Comparison of ENCODE assay signal across 11 cellular contexts in genomic region chr12:4664111-4664510, GRCh38. TPM values are rescaled to one million over a fixed set of nuclear protein-coding genes. Genes with fewer than 3 reads are reported as not detected.
DNase-seq lines count a peak whose midpoint lies in the region; ATAC-seq and TF ChIP-seq lines count a peak whose summit lies in the region.
"Had no signal": no experiment of that assay in that cellular context is flagged by ENCODE, and none has a peak within 500 bp of the region (broad histone marks: within the 10 kb centered on the region; RNA-seq: fewer than 3 reads in every experiment).

No MANE protein-coding gene starts in this region.

- H3K27ac ChIP-seq in mesodermal cell (ENCODE audit: low read depth, low read length, severe bottlenecking), result peak overlapping the region; percentile 90
- H3K27ac ChIP-seq: skin epidermis had no signal

- no peak for TF ChIP-seq CTCF in cardiac fibroblast (IDR thresholded peaks at IDR 0.05; ENCODE audit: low read depth, low read length)

- 0 to 50% methylated on average over 1 to 2 of the region's 2 CpGs for WGBS in mesodermal cell (ENCODE audit: insufficient coverage in 2 of 2), 2 experiments

- peak; percentile 73 for DNase-seq in ELR (ENCODE audit: low read depth)
- peak; percentile 49 for DNase-seq in MG63
- DNase-seq in cardiac fibroblast (ENCODE audit: low read depth in 2 of 2), result peak; percentile 26 to 76
- DNase-seq in stimulated activated CD8-positive, alpha-beta memory T cell treated with anti-CD3 and anti-CD28 coated beads, Interleukin-4, amount 100 ng/mL, for 48 hours, result no peak
- no peak for DNase-seq in activated CD4-positive, CD25-positive, alpha-beta regulatory T cell treated with anti-CD3 and anti-CD28 coated beads, Interleukin-2, amount 50 U/mL, for 72 hours
- no peak for DNase-seq in stimulated activated CD4-positive, alpha-beta T cell treated with anti-CD3 and anti-CD28 coated beads, Interleukin-12 subunit alpha, Interleukin-12 subunit beta, amount 100 ng/mL, for 4 hours
- DNase-seq: central memory CD4-positive, alpha-beta T cell; NCI-H187 had no signal

- no peak for ATAC-seq in GM21528 (IDR thresholded peaks at IDR 0.05; ENCODE audit: low FRiP score, unreplicated experiment)

- H3K27me3 ChIP-seq in MG63, result no peaks in the 10 kb centered on the region

- peaks cover 66% of the 10 kb centered on the region for H3K36me3 ChIP-seq in MG63
- H3K36me3 ChIP-seq in mesodermal cell (ENCODE audit: control insufficient read depth, insufficient read depth, low read length), result peaks cover 87% of the 10 kb centered on the region

- H3K4me3 ChIP-seq in MG63 (no peak overlapping the region), cardiac fibroblast (replicated peaks in 1 of 2; ENCODE audit: low read depth in 2 of 2, low read length in 2 of 2) (no peak overlapping the region), mesodermal cell (ENCODE audit: extremely low read depth, insufficient read depth, low read length, poor library complexity, severe bottlenecking) (no peak overlapping the region)
- H3K4me3 ChIP-seq: skin epidermis had no signal

- H3K4me1 ChIP-seq in mesodermal cell (ENCODE audit: control insufficient read depth, insufficient read depth, low read length, poor library complexity, severe bottlenecking), result peaks cover 14% of the 10 kb centered on the region

- H3K9me3 ChIP-seq in MG63 (no peaks in the 10 kb centered on the region), mesodermal cell (ENCODE audit: control insufficient read depth, low read length) (no peaks in the 10 kb centered on the region)

RNA-seq across cellular contexts. Expression of gene NDUFA9, which starts 15.2 kb away (rescaled TPM):
- 39.5 and 150 TPM in 2 replicates for total RNA-seq in MG63 (2014; rRNA removed; shearing (Covaris generic); ENCODE audit: low replicate concordance)
- 86.8 TPM for polyA plus RNA-seq in mesodermal cell (2013, experiment 1 of 2)
- 83.3 TPM for polyA plus RNA-seq in mesodermal cell (2013, experiment 2 of 2)

RNA-seq across cellular contexts. Expression of gene AKAP3, which starts 15.3 kb away (rescaled TPM):
- total RNA-seq in MG63 (2014; rRNA removed; shearing (Covaris generic); ENCODE audit: low replicate concordance), result not detected in 2 replicates
- polyA plus RNA-seq in mesodermal cell (2013, experiment 1 of 2), result 1.8 TPM
- 1.1 TPM for polyA plus RNA-seq in mesodermal cell (2013, experiment 2 of 2)

RNA-seq across cellular contexts. Expression of gene GALNT8, which starts 56.1 kb away (rescaled TPM):
- not detected in 2 replicates for total RNA-seq in MG63 (2014; rRNA removed; shearing (Covaris generic); ENCODE audit: low replicate concordance)
- polyA plus RNA-seq in mesodermal cell (2013, experiment 1 of 2), result 14.7 TPM
- 11.1 TPM for polyA plus RNA-seq in mesodermal cell (2013, experiment 2 of 2)

Comparison
In these comparisons a context has a peak if more than half of its experiments do, and no peak if none do; other contexts are left out.
1. DNase-seq: peak in ELR (single experiment), MG63 (single experiment) and cardiac fibroblast (2 of 2); none in stimulated activated CD8-positive, alpha-beta memory T cell treated with anti-CD3 and anti-CD28 coated beads, Interleukin-4, amount 100 ng/mL, for 48 hours (single experiment), activated CD4-positive, CD25-positive, alpha-beta regulatory T cell treated with anti-CD3 and anti-CD28 coated beads, Interleukin-2, amount 50 U/mL, for 72 hours (single experiment) and stimulated activated CD4-positive, alpha-beta T cell treated with anti-CD3 and anti-CD28 coated beads, Interleukin-12 subunit alpha, Interleukin-12 subunit beta, amount 100 ng/mL, for 4 hours (single experiment).